In genomic region chr5:171534009-171534895, GRCh38 we compare ENCODE assay signal across 16 cellular contexts.
DNase-seq lines count a peak whose midpoint lies in the region; ATAC-seq and TF ChIP-seq lines count a peak whose summit lies in the region.
"Had no signal": no experiment of that assay in that cellular context is flagged by ENCODE, and none has a peak within 500 bp of the region (broad histone marks: within the 10 kb centered on the region; RNA-seq: fewer than 3 reads in every experiment).

No MANE protein-coding gene starts in this region.

- TF ChIP-seq RAD21 in HCT116 (IDR thresholded peaks at IDR 0.05; ENCODE audit: low read depth) = no peak

- no peaks in the 10 kb centered on the region for H3K4me1 Mint-ChIP-seq in activated T-cell treated with anti-CD3 and anti-CD28 coated beads, Interleukin-2, amount 50 U/mL, for 4 hours (ENCODE audit: low read depth)
- peaks cover 19% of the 10 kb centered on the region for H3K4me1 Mint-ChIP-seq in activated T-cell treated with anti-CD3 and anti-CD28 coated beads, Interleukin-2, amount 50 U/mL, for 72 hours (ENCODE audit: low read depth)
- H3K4me1 Mint-ChIP-seq in osteocyte (ENCODE audit: unreplicated experiment) = peaks cover 3% of the 10 kb centered on the region
- H3K4me1 Mint-ChIP-seq: activated naive CD4-positive, alpha-beta T cell treated with anti-CD3 and anti-CD28 coated beads, Interleukin-2, amount 50 U/mL, for 24 hours had no signal

- no peaks in the 10 kb centered on the region for H3K36me3 ChIP-seq in HCT116 (ENCODE audit: control insufficient read depth in 1 of 2, insufficient read depth in 2 of 2, low read length in 2 of 2)
- no peaks in the 10 kb centered on the region for H3K36me3 ChIP-seq in Karpas-422 (ENCODE audit: insufficient read depth, low read length)
- H3K36me3 ChIP-seq: heart right ventricle, uterus had no signal

- no peaks in the 10 kb centered on the region for H3K9me3 ChIP-seq in HCT116 (ENCODE audit: control insufficient read depth in 1 of 2, insufficient read depth in 1 of 2, low read depth in 1 of 2, low read length in 2 of 2)
- no peaks in the 10 kb centered on the region for H3K9me3 ChIP-seq in Karpas-422 (ENCODE audit: low read length)
- H3K9me3 ChIP-seq: heart right ventricle, uterus had no signal

- H3K27ac ChIP-seq in HCT116 (ENCODE audit: low read depth, low read length) (no peak overlapping the region), Karpas-422 (ENCODE audit: low read length) (no peak overlapping the region)
- H3K27ac ChIP-seq: heart right ventricle, uterus had no signal

- H4K20me1 ChIP-seq in HCT116 (ENCODE audit: insufficient read depth) (no peaks in the 10 kb centered on the region), Karpas-422 (ENCODE audit: insufficient read depth, low read depth, low read length) (no peaks in the 10 kb centered on the region)

- no TSS peak for BruUV-seq in HCT116 (replicated peaks; lab: Mats Ljungman, UMichigan)

- CTCF ChIA-PET in HCT116 (lab: Charles Lee) = no interaction called here

- H3K9ac ChIP-seq in HCT116 (ENCODE audit: low read length) = no peak overlapping the region
- H3K9ac ChIP-seq in Karpas-422 (ENCODE audit: low read length) = no peak overlapping the region

- no peaks in the 10 kb centered on the region for H3K27me3 ChIP-seq in HCT116 (ENCODE audit: insufficient read depth, low read length)
- no peaks in the 10 kb centered on the region for H3K27me3 ChIP-seq in Karpas-422 (ENCODE audit: low read length)
- H3K27me3 ChIP-seq: heart right ventricle, uterus had no signal

- TF ChIP-seq CTCF in HCT116 (IDR thresholded peaks at IDR 0.05 in 2 of 3, conservative IDR thresholded peaks at IDR 0.05 in 1 of 3; ENCODE audit: borderline replicate concordance in 1 of 3, insufficient read depth in 1 of 3, low read depth in 2 of 3, low read length in 2 of 3) (no peak), osteocyte (IDR thresholded peaks at IDR 0.05) (no peak)

- H3K4me2 ChIP-seq in HCT116 (ENCODE audit: low read length) (peak overlapping the region; percentile 59), Karpas-422 (ENCODE audit: low read depth, low read length, poor library complexity, severe bottlenecking) (no peak overlapping the region)

- no peak overlapping the region for H3K4me3 Mint-ChIP-seq in activated T-cell treated with anti-CD3 and anti-CD28 coated beads, Interleukin-2, amount 50 U/mL, for 4 hours
- peak overlapping the region in 1 of 2 donors; percentile 23 for H3K4me3 Mint-ChIP-seq in activated T-cell treated with anti-CD3 and anti-CD28 coated beads, Interleukin-2, amount 50 U/mL, for 72 hours
- no peak overlapping the region for H3K4me3 Mint-ChIP-seq in osteocyte (ENCODE audit: unreplicated experiment)
- H3K4me3 Mint-ChIP-seq: activated naive CD4-positive, alpha-beta T cell treated with anti-CD3 and anti-CD28 coated beads, Interleukin-2, amount 50 U/mL, for 24 hours; mesothelial cell of epicardium had no signal

- no peak overlapping the region for H3K27ac Mint-ChIP-seq in activated T-cell treated with anti-CD3 and anti-CD28 coated beads, Interleukin-2, amount 50 U/mL, for 72 hours
- H3K27ac Mint-ChIP-seq in osteocyte (ENCODE audit: unreplicated experiment) = no peak overlapping the region
- H3K27ac Mint-ChIP-seq: activated naive CD4-positive, alpha-beta T cell treated with anti-CD3 and anti-CD28 coated beads, Interleukin-2, amount 50 U/mL, for 24 hours; mesothelial cell of epicardium had no signal

- RAD21 ChIA-PET in HCT116 (lab: Charles Lee; ENCODE audit: low non-redundant PET in 1 of 2, low total read pairs in 2 of 2, uncharacterized antibody in 2 of 2, unreplicated experiment in 2 of 2) = no interaction called here

- H3K79me2 ChIP-seq in HCT116 (ENCODE audit: insufficient read depth, low read length) (no peaks in the 10 kb centered on the region), Karpas-422 (ENCODE audit: low read length) (no peaks in the 10 kb centered on the region)

- H3K4me1 ChIP-seq in HCT116 (ENCODE audit: control insufficient read depth in 1 of 2, insufficient read depth in 2 of 2, low read length in 2 of 2) (peaks cover 5 to 37% of the 10 kb centered on the region in 2 experiments; a peak in 3 of 4 replicates), Karpas-422 (ENCODE audit: low read length) (no peaks in the 10 kb centered on the region)
- H3K4me1 ChIP-seq: uterus had no signal

- no peaks in the 10 kb centered on the region for H3K9me3 Mint-ChIP-seq in activated T-cell treated with anti-CD3 and anti-CD28 coated beads, Interleukin-2, amount 50 U/mL, for 4 hours
- H3K9me3 Mint-ChIP-seq in activated T-cell treated with anti-CD3 and anti-CD28 coated beads, Interleukin-2, amount 50 U/mL, for 72 hours = no peaks in the 10 kb centered on the region
- H3K9me3 Mint-ChIP-seq in osteocyte (ENCODE audit: unreplicated experiment) = no peaks in the 10 kb centered on the region
- H3K9me3 Mint-ChIP-seq: activated naive CD4-positive, alpha-beta T cell treated with anti-CD3 and anti-CD28 coated beads, Interleukin-2, amount 50 U/mL, for 24 hours; mesothelial cell of epicardium had no signal

- no peak for DNase-seq in activated T-cell treated with anti-CD3 and anti-CD28 coated beads, Interleukin-2, amount 50 U/mL, for 4 hours
- DNase-seq in activated T-cell treated with anti-CD3 and anti-CD28 coated beads for 4 hours = no peak
- DNase-seq in HCT116 (ENCODE audit: low read depth, low spot score) = no peak
- DNase-seq in activated T-cell treated with anti-CD3 and anti-CD28 coated beads, Interleukin-2, amount 50 U/mL, for 72 hours = peak; percentile 29 to 55
- peak; percentile 49 for DNase-seq in osteocyte (ENCODE audit: extremely low spot score, unreplicated experiment)
- DNase-seq in NK-92 (lab: John Stamatoyannopoulos, UW; ENCODE audit: unreplicated experiment) = no peak
- DNase-seq in Karpas-422 = no peak
- no peak for DNase-seq in epidermal melanocyte (ENCODE audit: insufficient read length, low spot score)
- DNase-seq: activated CD4-positive, alpha-beta T cell treated with anti-CD3 and anti-CD28 coated beads, Interleukin-2, amount 50 U/mL, for 48 hours; heart right ventricle; NCI-H226; right cardiac atrium; stimulated activated naive CD4-positive, alpha-beta T cell; uterus had no signal

- H2AFZ ChIP-seq in HCT116 (ENCODE audit: low read depth, low read length, poor library complexity, severe bottlenecking) (peak overlapping the region; percentile 90), Karpas-422 (ENCODE audit: low read length) (no peak overlapping the region)

- H3K27me3 Mint-ChIP-seq in activated T-cell treated with anti-CD3 and anti-CD28 coated beads, Interleukin-2, amount 50 U/mL, for 4 hours (ENCODE audit: low read depth) = peaks cover 16% of the 10 kb centered on the region
- H3K27me3 Mint-ChIP-seq in activated T-cell treated with anti-CD3 and anti-CD28 coated beads, Interleukin-2, amount 50 U/mL, for 72 hours (ENCODE audit: low read depth) = peaks cover 75% of the 10 kb centered on the region
- peaks cover 2% of the 10 kb centered on the region for H3K27me3 Mint-ChIP-seq in osteocyte (ENCODE audit: unreplicated experiment)

- H3K4me3 ChIP-seq in HCT116 (replicated peaks in 1 of 2; ENCODE audit: low read depth in 1 of 2, low read length in 2 of 2) (no peak overlapping the region), Karpas-422 (ENCODE audit: low read length) (no peak overlapping the region)
- H3K4me3 ChIP-seq: heart right ventricle, uterus had no signal

- H3K9me2 ChIP-seq in HCT116 (ENCODE audit: insufficient read depth) (no peaks in the 10 kb centered on the region), Karpas-422 (replicated peaks; ENCODE audit: insufficient read depth, low read length) (no peaks in the 10 kb centered on the region)

- TF ChIP-seq POLR2A in HCT116 (IDR thresholded peaks at IDR 0.05; ENCODE audit: borderline replicate concordance, extremely low read depth, insufficient read depth, insufficient read length) = no peak

- ATAC-seq in activated T-cell treated with anti-CD3 and anti-CD28 coated beads, Interleukin-2, amount 50 U/mL, for 4 hours = peak; percentile 78 to 84
- ATAC-seq in HCT116 = peak; percentile 77
- peak; percentile 96 for ATAC-seq in activated T-cell treated with anti-CD3 and anti-CD28 coated beads, Interleukin-2, amount 50 U/mL, for 72 hours (replicated peaks in 1 of 2)

- intact Hi-C loops in HCT116 (cut with micrococcal nuclease) = no loop called here

- POLR2A ChIA-PET in HCT116 (lab: Charles Lee) = no interaction called here

- H3K36me3 Mint-ChIP-seq in activated T-cell treated with anti-CD3 and anti-CD28 coated beads, Interleukin-2, amount 50 U/mL, for 4 hours (ENCODE audit: insufficient read depth) = no peaks in the 10 kb centered on the region
- no peaks in the 10 kb centered on the region for H3K36me3 Mint-ChIP-seq in activated T-cell treated with anti-CD3 and anti-CD28 coated beads, Interleukin-2, amount 50 U/mL, for 72 hours (ENCODE audit: insufficient read depth in 2 of 2)
- H3K36me3 Mint-ChIP-seq in osteocyte (ENCODE audit: unreplicated experiment) = no peaks in the 10 kb centered on the region
- H3K36me3 Mint-ChIP-seq: activated naive CD4-positive, alpha-beta T cell treated with anti-CD3 and anti-CD28 coated beads, Interleukin-2, amount 50 U/mL, for 24 hours; mesothelial cell of epicardium had no signal

TF ChIP-seq in HCT116, 20 proteins besides CTCF, POLR2A, EP300 and RAD21:
- no peak for TF ChIP-seq TCF7L2 (IDR thresholded peaks at IDR 0.05; ENCODE audit: borderline replicate concordance, extremely low read depth, insufficient read depth, insufficient read length)
- no peak for TF ChIP-seq SP1 (IDR thresholded peaks at IDR 0.05; ENCODE audit: low read depth)
- no peak for TF ChIP-seq POLR2AphosphoS5 (IDR thresholded peaks at IDR 0.05; ENCODE audit: low read depth, low read length)
- TF ChIP-seq ZNF274 (IDR thresholded peaks at IDR 0.05; ENCODE audit: low read depth, low read length) = no peak
- TF ChIP-seq, protein P1, sequence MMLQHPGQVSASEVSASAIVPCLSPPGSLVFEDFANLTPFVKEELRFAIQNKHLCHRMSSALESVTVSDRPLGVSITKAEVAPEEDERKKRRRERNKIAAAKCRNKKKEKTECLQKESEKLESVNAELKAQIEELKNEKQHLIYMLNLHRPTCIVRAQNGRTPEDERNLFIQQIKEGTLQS (IDR thresholded peaks at IDR 0.05) = no peak
- peak; percentile 6; the same call in 1 of the 2 replicates for TF ChIP-seq FOSL1 (IDR thresholded peaks at IDR 0.05; ENCODE audit: low read depth)
- no peak for TF ChIP-seq MAX (IDR thresholded peaks at IDR 0.05)
- no peak for TF ChIP-seq ZFX (IDR thresholded peaks at IDR 0.05)
- TF ChIP-seq EZH2phosphoT487 (IDR thresholded peaks at IDR 0.05; ENCODE audit: borderline replicate concordance) = no peak
- no peak; the same call in 1 of the 2 replicates for TF ChIP-seq CBX3 (IDR thresholded peaks at IDR 0.05; ENCODE audit: low read depth)
- no peak for TF ChIP-seq CEBPB (IDR thresholded peaks at IDR 0.05; ENCODE audit: low read depth)
- no peak for TF ChIP-seq ELF1 (IDR thresholded peaks at IDR 0.05; ENCODE audit: borderline replicate concordance, low read depth)
- TF ChIP-seq JUND (IDR thresholded peaks at IDR 0.05) = 0 out of 2 replicates have a peak, but pooled peaks have one; percentile 14
TF ChIP-seq in HCT116: peak in this region for 2.

Comparison
In these comparisons a context has a peak if more than half of its experiments do, and no peak if none do; other contexts are left out.
1. DNase-seq: peak in activated T-cell treated with anti-CD3 and anti-CD28 coated beads, Interleukin-2, amount 50 U/mL, for 72 hours (2 of 2) and osteocyte (single experiment); none in activated T-cell treated with anti-CD3 and anti-CD28 coated beads, Interleukin-2, amount 50 U/mL, for 4 hours (single experiment), activated T-cell treated with anti-CD3 and anti-CD28 coated beads for 4 hours (single experiment), HCT116 (single experiment), NK-92 (single experiment), Karpas-422 (single experiment) and epidermal melanocyte (single experiment).
2. Peak in every context shown above with its lines, with median percentiles within 50 percentile points of each other: ATAC-seq.